In genomic region chr10:70354100-70354499, GRCh38 we compare ENCODE assay signal across 22 cellular contexts. TPM values are rescaled to one million over a fixed set of nuclear protein-coding genes. Genes with fewer than 3 reads are reported as not detected.
A peak's percentile ranks its signal among the peaks of the same experiment; 100 is the strongest.
DNase-seq lines count a peak whose midpoint lies in the region; ATAC-seq and TF ChIP-seq lines count a peak whose summit lies in the region.
"Had no signal": no experiment of that assay in that cellular context is flagged by ENCODE, and none has a peak within 500 bp of the region (broad histone marks: within the 10 kb centered on the region; RNA-seq: fewer than 3 reads in every experiment).

No MANE protein-coding gene starts in this region.

- no peak overlapping the region for H2BK20ac ChIP-seq in IMR-90 (ENCODE audit: low read depth, low read length)

- H4K8ac ChIP-seq in IMR-90 (ENCODE audit: low read depth in 2 of 2, low read length in 2 of 2) (no peak overlapping the region), mesenchymal stem cell (ENCODE audit: low read length) (peak overlapping the region; percentile 84)

- BruUV-seq in IMR-90 (replicated peaks; lab: Mats Ljungman, UMichigan), result no TSS peak

- H4K20me1 ChIP-seq in IMR-90 (ENCODE audit: insufficient read depth, low read length), result peaks cover 8% of the 10 kb centered on the region; the same call in 1 of the 2 replicates

- no peak overlapping the region for H3K56ac ChIP-seq in IMR-90 (ENCODE audit: extremely low read depth, insufficient read depth, low read length)

- H3K9me3 Mint-ChIP-seq in dendritic cell treated with granulocyte-macrophage colony-stimulating factor and Interleukin-4, amounts not matched to agents 40 ng/mL and 50 ng/mL, for 4 days, result no peaks in the 10 kb centered on the region
- H3K9me3 Mint-ChIP-seq: H9 had no signal

- H3K27me3 ChIP-seq in IMR-90 (ENCODE audit: control insufficient read depth, insufficient read depth, low read length) (0 out of 2 replicates have a peak, but pooled peaks cover 3% of the 10 kb centered on the region), mesenchymal stem cell (ENCODE audit: control insufficient read depth in 1 of 2, insufficient read depth in 1 of 2, low read length in 2 of 2) (peaks cover 0 to 22% of the 10 kb centered on the region in 2 experiments), upper lobe of right lung (no peaks in the 10 kb centered on the region), colonic mucosa (no peaks in the 10 kb centered on the region)
- H3K27me3 ChIP-seq: SJSA1 had no signal

- intact Hi-C loops in IMR-90 (cut with micrococcal nuclease), result no loop called here
- intact Hi-C loops in dendritic cell treated with granulocyte-macrophage colony-stimulating factor and Interleukin-4, amounts not matched to agents 40 ng/mL and 50 ng/mL, for 4 days (cut with micrococcal nuclease), result loop anchor here (5.0 kb wide), 1 partner anchor 72 kb away; the partner anchor contains the start of gene NPFFR1
- intact Hi-C loops in upper lobe of right lung (cut with DNase I), result no loop called here
- intact Hi-C loops in colonic mucosa (cut with DNase I), result loop anchor here (10.0 kb wide), 1 partner anchor 79 kb away; no protein-coding TSS in a partner anchor

- no peak overlapping the region for H2AFZ ChIP-seq in IMR-90 (replicated peaks; ENCODE audit: low read length, poor library complexity)
- H2AFZ ChIP-seq in mesenchymal stem cell (ENCODE audit: low read depth, low read length), result no peak overlapping the region

- H3K27me3 Mint-ChIP-seq in dendritic cell treated with granulocyte-macrophage colony-stimulating factor and Interleukin-4, amounts not matched to agents 40 ng/mL and 50 ng/mL, for 4 days, result peaks cover 56% of the 10 kb centered on the region

- no peak for TF ChIP-seq RAD21 in IMR-90 (IDR thresholded peaks at IDR 0.05; ENCODE audit: low read length)

- H3K4me3 ChIP-seq in IMR-90 (ENCODE audit: insufficient read depth, low read depth, low read length) (no peak overlapping the region), mesenchymal stem cell (ENCODE audit: insufficient read depth in 1 of 2, low read depth in 1 of 2, low read length in 2 of 2) (no peak overlapping the region), upper lobe of right lung (no peak overlapping the region), colonic mucosa (no peak overlapping the region)
- H3K4me3 ChIP-seq: SJSA1 had no signal

- H3K27ac ChIP-seq in IMR-90 (ENCODE audit: insufficient read depth, low read length) (no peak overlapping the region), mesenchymal stem cell (ENCODE audit: low read length, poor library complexity, severe bottlenecking) (no peak overlapping the region), upper lobe of right lung (peak overlapping the region; percentile 55), colonic mucosa (no peak overlapping the region)
- H3K27ac ChIP-seq: C4-2B, HL-60, SJSA1 had no signal

- peaks cover 3 to 8% of the 10 kb centered on the region in 2 experiments; a peak in 2 of 4 replicates for H3K79me1 ChIP-seq in IMR-90 (ENCODE audit: low read depth in 1 of 2, low read length in 2 of 2)
- peaks cover 30% of the 10 kb centered on the region for H3K79me1 ChIP-seq in mesenchymal stem cell (replicated peaks; ENCODE audit: low read length, poor library complexity, severe bottlenecking)

- H2BK15ac ChIP-seq in IMR-90 (ENCODE audit: low read depth, low read length), result 0 out of 3 replicates have a peak overlapping the region, but pooled peaks have one; percentile 28
- H2BK15ac ChIP-seq in mesenchymal stem cell (ENCODE audit: low read depth, poor library complexity, severe bottlenecking), result no peak overlapping the region

- H4K91ac ChIP-seq in IMR-90 (ENCODE audit: insufficient read depth, low read depth, low read length) (no peak overlapping the region), mesenchymal stem cell (ENCODE audit: low read length) (peak overlapping the region; percentile 86)

- H3K14ac ChIP-seq in IMR-90 (replicated peaks; ENCODE audit: low read depth, low read length) (no peak overlapping the region), mesenchymal stem cell (ENCODE audit: low read length in 2 of 2) (peak overlapping the region in 1 of 2 experiments; percentile 55)

- H3K23ac ChIP-seq in IMR-90 (ENCODE audit: low read depth, low read length) (no peak overlapping the region), mesenchymal stem cell (ENCODE audit: low read length in 2 of 2) (no peak overlapping the region)

- H3K9ac ChIP-seq in IMR-90 (ENCODE audit: low read depth, low read length), result no peak overlapping the region
- H3K9ac ChIP-seq in mesenchymal stem cell (ENCODE audit: low read length), result no peak overlapping the region
- no peak overlapping the region for H3K9ac ChIP-seq in colonic mucosa (ENCODE audit: low read depth in 2 of 2, low read length in 2 of 2)

- dilution Hi-C loops in IMR-90 (cut with HindIII; ENCODE audit: low sequenced_read_pairs, unreplicated experiment), result no loop called here

- H2AK5ac ChIP-seq in IMR-90 (ENCODE audit: low read depth, low read length) (no peak overlapping the region; the same call in 1 of the 2 replicates), mesenchymal stem cell (ENCODE audit: low read length, severe bottlenecking) (no peak overlapping the region)

- TF ChIP-seq CTCF in IMR-90 (conservative IDR thresholded peaks at IDR 0.05; ENCODE audit: low read depth, low read length) (no peak), upper lobe of right lung (IDR thresholded peaks at IDR 0.05) (no peak), colonic mucosa (IDR thresholded peaks at IDR 0.05) (no peak)

- H3K4me3 Mint-ChIP-seq in dendritic cell treated with granulocyte-macrophage colony-stimulating factor and Interleukin-4, amounts not matched to agents 40 ng/mL and 50 ng/mL, for 4 days, result no peak overlapping the region
- H3K4me3 Mint-ChIP-seq: H9 had no signal

- peaks cover 66% of the 10 kb centered on the region for H3K4me1 Mint-ChIP-seq in dendritic cell treated with granulocyte-macrophage colony-stimulating factor and Interleukin-4, amounts not matched to agents 40 ng/mL and 50 ng/mL, for 4 days (ENCODE audit: low read depth)

- H3K9me3 ChIP-seq in IMR-90 (ENCODE audit: control insufficient read depth, insufficient read depth, low read length), result no peaks in the 10 kb centered on the region
- H3K9me3 ChIP-seq in mesenchymal stem cell (ENCODE audit: control insufficient read depth, low read length), result no peaks in the 10 kb centered on the region
- no peaks in the 10 kb centered on the region for H3K9me3 ChIP-seq in upper lobe of right lung
- H3K9me3 ChIP-seq in colonic mucosa, result no peaks in the 10 kb centered on the region
- H3K9me3 ChIP-seq: SJSA1 had no signal

- H2BK12ac ChIP-seq in mesenchymal stem cell (ENCODE audit: low read length in 2 of 2), result peak overlapping the region; percentile 92

- no peak overlapping the region for H4K5ac ChIP-seq in IMR-90 (ENCODE audit: low read depth, low read length)

- H3K18ac ChIP-seq in IMR-90 (ENCODE audit: low read depth, low read length) (no peak overlapping the region), mesenchymal stem cell (ENCODE audit: low read depth in 1 of 2, low read length in 2 of 2) (peak overlapping the region; percentile 40 to 81)

- peak overlapping the region; percentile 71 for H3K27ac Mint-ChIP-seq in dendritic cell treated with granulocyte-macrophage colony-stimulating factor and Interleukin-4, amounts not matched to agents 40 ng/mL and 50 ng/mL, for 4 days

- ATAC-seq in IMR-90 (ENCODE audit: low read depth) (no peak), upper lobe of right lung (no peak), GM21447 (IDR thresholded peaks at IDR 0.05; ENCODE audit: unreplicated experiment) (no peak)
- ATAC-seq: Right ventricle myocardium inferior had no signal

- WGBS in IMR-90 (ENCODE audit: extremely low coverage in 2 of 2, insufficient read length in 1 of 2), 2 experiments, result 0% methylated on average over 1 of the region's 3 CpGs; no CpG with 5 or more reads in 1 of the 2 experiments
- 57% methylated on average over 3 of the region's 3 CpGs for WGBS in mesenchymal stem cell

- POLR2A ChIA-PET in IMR-90 (lab: Charles Lee; ENCODE audit: unreplicated experiment), result interaction anchor here (0.5 kb wide), 1 partner anchor 18 kb away, joined by 3 read pairs; no protein-coding TSS in a partner anchor

- H3K4ac ChIP-seq in IMR-90 (ENCODE audit: low read depth, low read length), result peak overlapping the region; percentile 44; the same call in 1 of the 2 replicates
- H3K4ac ChIP-seq in mesenchymal stem cell (ENCODE audit: low read depth in 1 of 2, low read length in 2 of 2), result peak overlapping the region; percentile 82 to 96

- H3K36me3 ChIP-seq in IMR-90 (ENCODE audit: control insufficient read depth, insufficient read depth, low read length), result no peaks in the 10 kb centered on the region
- peaks cover 0 to 3% of the 10 kb centered on the region in 2 experiments for H3K36me3 ChIP-seq in mesenchymal stem cell (ENCODE audit: control insufficient read depth in 1 of 2, insufficient read depth in 2 of 2, low read depth in 1 of 2, low read length in 2 of 2)
- no peaks in the 10 kb centered on the region for H3K36me3 ChIP-seq in upper lobe of right lung
- H3K36me3 ChIP-seq in colonic mucosa, result no peaks in the 10 kb centered on the region
- H3K36me3 ChIP-seq: SJSA1 had no signal

- no peak overlapping the region for H2AK9ac ChIP-seq in IMR-90 (replicated peaks; ENCODE audit: low read depth, low read length, poor library complexity)

- no peaks in the 10 kb centered on the region for H3K36me3 Mint-ChIP-seq in dendritic cell treated with granulocyte-macrophage colony-stimulating factor and Interleukin-4, amounts not matched to agents 40 ng/mL and 50 ng/mL, for 4 days (ENCODE audit: low read depth)

- no peak for TF ChIP-seq POLR2A in IMR-90 (IDR thresholded peaks at IDR 0.05; ENCODE audit: low read depth, low read length)

- CTCF ChIA-PET in IMR-90 (lab: Yijun Ruan, JAX), result interaction anchor here (0.9 kb wide), 1 partner anchor 132 kb away, joined by 3 read pairs; no protein-coding TSS in a partner anchor

- H3K9me1 ChIP-seq in IMR-90 (ENCODE audit: insufficient read depth, low read length), result peaks cover 17% of the 10 kb centered on the region

- H3K4me1 ChIP-seq in IMR-90 (ENCODE audit: control insufficient read depth, insufficient read depth, low read length) (peaks cover 20% of the 10 kb centered on the region), mesenchymal stem cell (ENCODE audit: control insufficient read depth, insufficient read depth, low read depth, low read length) (no peaks in the 10 kb centered on the region), upper lobe of right lung (peaks cover 25% of the 10 kb centered on the region), colonic mucosa (no peaks in the 10 kb centered on the region)

- DNase-seq in IMR-90 (no peak), mesenchymal stem cell (no peak), upper lobe of right lung (no peak), hippocampal formation (lab: John Stamatoyannopoulos, UW) (no peak), colonic mucosa (no peak)
- DNase-seq: ACHN, DMS53, GDM1, H9, KG1, MV-4-11, NCI-H1105 treated with DMSO at 0.1 percent for 48 hours, NCI-H2029 treated with DMSO at 0.1 percent for 48 hours, NCI-H226, NCI-H510A treated with DMSO at 0.1 percent for 48 hours, NCI-H748 treated with DMSO at 0.1 percent for 48 hours had no signal

- H2BK120ac ChIP-seq in IMR-90 (ENCODE audit: low read depth, low read length) (no peak overlapping the region; the same call in 1 of the 2 replicates), mesenchymal stem cell (ENCODE audit: low read depth, low read length) (peak overlapping the region; percentile 62)

- in situ Hi-C loops in IMR-90 (cut with MboI; ENCODE audit: low sequenced_read_pairs), result no loop called here

- H2BK5ac ChIP-seq in IMR-90 (ENCODE audit: low read depth, low read length, poor library complexity, severe bottlenecking) (no peak overlapping the region), mesenchymal stem cell (ENCODE audit: low read depth, low read length, poor library complexity, severe bottlenecking) (no peak overlapping the region)

- H3K4me2 ChIP-seq in IMR-90 (ENCODE audit: low read depth, low read length), result no peak overlapping the region
- H3K4me2 ChIP-seq in mesenchymal stem cell (ENCODE audit: low read length, poor library complexity, severe bottlenecking), result no peak overlapping the region

RNA-seq across cellular contexts. Expression of gene LRRC20, which starts 28.3 kb away (rescaled TPM):
- 6.9 and 9.5 TPM in 2 replicates for total RNA-seq in IMR-90 (2012; rRNA removed)
- 11.5 and 12.4 TPM in 2 replicates for polyA plus RNA-seq in IMR-90 (2012; rRNA removed)
- polyA plus RNA-seq in IMR-90 (2012; cell fraction: cytosol; rRNA removed), result 8.1 and 15.0 TPM in 2 replicates
- polyA plus RNA-seq in IMR-90 (2012; cell fraction: nucleus; rRNA removed; ENCODE audit: low replicate concordance), result 9.0 and 12.6 TPM in 2 replicates
- polyA plus RNA-seq in mesenchymal stem cell (2013, experiment 1 of 2), result 15.0 TPM
- 16.2 TPM for polyA plus RNA-seq in mesenchymal stem cell (2013, experiment 2 of 2)
- total RNA-seq in upper lobe of right lung, result 10.9 TPM
- 1 to 10 TPM; 5.0 to 9.8 TPM for total RNA-seq in colonic mucosa

RNA-seq across cellular contexts. Expression of gene EIF4EBP2, which starts 49.8 kb away (rescaled TPM):
- total RNA-seq in IMR-90 (2012; rRNA removed) (15.6 and 20.8 TPM in 2 replicates), upper lobe of right lung (79.3 TPM), colonic mucosa (10 to 100 TPM; 77.1 to 77.7 TPM)
- 10.4 and 13.7 TPM in 2 replicates for polyA plus RNA-seq in IMR-90 (2012; rRNA removed)
- polyA plus RNA-seq in IMR-90 (2012; cell fraction: cytosol; rRNA removed), result 3.8 and 5.4 TPM in 2 replicates
- 2.9 and 17.2 TPM in 2 replicates for polyA plus RNA-seq in IMR-90 (2012; cell fraction: nucleus; rRNA removed; ENCODE audit: low replicate concordance)
- 48.3 TPM for polyA plus RNA-seq in mesenchymal stem cell (2013, experiment 1 of 2)
- 48.7 TPM for polyA plus RNA-seq in mesenchymal stem cell (2013, experiment 2 of 2)

Comparison
In these comparisons a context has a peak if more than half of its experiments do, and no peak if none do; other contexts are left out.
1. intact Hi-C loops: an anchor here in dendritic cell treated with granulocyte-macrophage colony-stimulating factor and Interleukin-4, amounts not matched to agents 40 ng/mL and 50 ng/mL, for 4 days (5.0 kb wide) and colonic mucosa (10.0 kb wide); none called in IMR-90 and upper lobe of right lung.